ENCODE assay signal across 13 cellular contexts in genomic region chr10:75887981-75888380, GRCh38.
DNase-seq lines count a peak whose midpoint lies in the region; ATAC-seq and TF ChIP-seq lines count a peak whose summit lies in the region.
"Had no signal": no experiment of that assay in that cellular context is flagged by ENCODE, and none has a peak within 500 bp of the region (broad histone marks: within the 10 kb centered on the region; RNA-seq: fewer than 3 reads in every experiment).

No MANE protein-coding gene starts in this region.

- in situ Hi-C loops in gastrocnemius medialis (cut with MboI; ENCODE audit: low sequenced_read_pairs in 4 of 4), result no loop called here

- H3K4me3 ChIP-seq in endocrine pancreas (ENCODE audit: control insufficient read depth, insufficient read depth, low read length), result peak overlapping the region; percentile 16
- no peak overlapping the region for H3K4me3 ChIP-seq in gastrocnemius medialis
- H3K4me3 ChIP-seq: BLaER1 treated with 17β-estradiol and CSF1 and Interleukin-3, amounts not matched to agents 10 nM and 100 nM; HAP-1 had no signal

- H3K9ac ChIP-seq in endocrine pancreas (ENCODE audit: control insufficient read depth, insufficient read depth, low read length), result no peak overlapping the region
- H3K9ac ChIP-seq: BLaER1 treated with 17β-estradiol and CSF1 and Interleukin-3, amounts not matched to agents 10 nM and 100 nM had no signal

- H3K9me3 Mint-ChIP-seq in osteocyte (ENCODE audit: unreplicated experiment), result no peaks in the 10 kb centered on the region

- TF ChIP-seq POLR2A in gastrocnemius medialis (IDR thresholded peaks at IDR 0.05), result no peak

- H3K27ac Mint-ChIP-seq in osteocyte (ENCODE audit: unreplicated experiment), result no peak overlapping the region
- H3K27ac Mint-ChIP-seq: CD4-positive, CD25-positive, alpha-beta regulatory T cell had no signal

- no peaks in the 10 kb centered on the region for H3K4me1 Mint-ChIP-seq in osteocyte (ENCODE audit: unreplicated experiment)
- H3K4me1 Mint-ChIP-seq: CD4-positive, CD25-positive, alpha-beta regulatory T cell had no signal

- no peak overlapping the region for H3K27ac ChIP-seq in gastrocnemius medialis
- H3K27ac ChIP-seq: BLaER1 treated with 17β-estradiol and CSF1 and Interleukin-3, amounts not matched to agents 10 nM and 100 nM had no signal

- H3K27me3 Mint-ChIP-seq in osteocyte (ENCODE audit: unreplicated experiment), result peaks cover 31% of the 10 kb centered on the region

- intact Hi-C loops in gastrocnemius medialis (cut with DNase I; ENCODE audit: low total_unique reads), result no loop called here

- H3K36me3 ChIP-seq in endocrine pancreas (ENCODE audit: control insufficient read depth, insufficient read depth, low read length), result no peaks in the 10 kb centered on the region
- H3K36me3 ChIP-seq in gastrocnemius medialis, result no peaks in the 10 kb centered on the region
- H3K36me3 ChIP-seq: BLaER1 treated with 17β-estradiol and CSF1 and Interleukin-3, amounts not matched to agents 10 nM and 100 nM; HAP-1 had no signal

- no peak overlapping the region for H3K4me3 Mint-ChIP-seq in osteocyte (ENCODE audit: unreplicated experiment)
- H3K4me3 Mint-ChIP-seq: CD4-positive, CD25-positive, alpha-beta regulatory T cell had no signal

- no peaks in the 10 kb centered on the region for H3K36me3 Mint-ChIP-seq in osteocyte (ENCODE audit: unreplicated experiment)
- H3K36me3 Mint-ChIP-seq: CD4-positive, CD25-positive, alpha-beta regulatory T cell had no signal

- DNase-seq in NCI-H2171 treated with DMSO at 0.1 percent for 48 hours (lab: John Stamatoyannopoulos, UW), result peak; percentile 32
- no peak for DNase-seq in NCI-H2171 (lab: John Stamatoyannopoulos, UW)
- DNase-seq in NCI-H146 treated with DMSO at 0.1 percent for 48 hours (lab: John Stamatoyannopoulos, UW; ENCODE audit: unreplicated experiment), result peak; percentile 53
- peak; percentile 17 for DNase-seq in osteocyte (ENCODE audit: extremely low spot score, unreplicated experiment)
- DNase-seq in amniotic stem cell (lab: John Stamatoyannopoulos, UW), result no peak
- no peak for DNase-seq in gastrocnemius medialis
- DNase-seq: ACHN; CD4-positive, CD25-positive, alpha-beta regulatory T cell; DMS53; GF-D8 had no signal

- peaks cover 7% of the 10 kb centered on the region for H3K4me1 ChIP-seq in endocrine pancreas (ENCODE audit: control insufficient read depth, insufficient read depth, low read length)
- H3K4me1 ChIP-seq in gastrocnemius medialis, result no peaks in the 10 kb centered on the region
- H3K4me1 ChIP-seq: BLaER1 treated with 17β-estradiol and CSF1 and Interleukin-3, amounts not matched to agents 10 nM and 100 nM; HAP-1 had no signal

- H3K27me3 ChIP-seq in endocrine pancreas (ENCODE audit: control insufficient read depth, insufficient read depth, low read length), result no peaks in the 10 kb centered on the region
- no peaks in the 10 kb centered on the region for H3K27me3 ChIP-seq in gastrocnemius medialis
- H3K27me3 ChIP-seq: BLaER1 treated with 17β-estradiol and CSF1 and Interleukin-3, amounts not matched to agents 10 nM and 100 nM had no signal

- ATAC-seq in gastrocnemius medialis, result no peak

- no peak for TF ChIP-seq CTCF in osteocyte (IDR thresholded peaks at IDR 0.05)
- no peak for TF ChIP-seq CTCF in gastrocnemius medialis (IDR thresholded peaks at IDR 0.05 in 4 of 5, conservative IDR thresholded peaks at IDR 0.05 in 1 of 5)

- H3K9me3 ChIP-seq in endocrine pancreas (ENCODE audit: control insufficient read depth, low read length) (no peaks in the 10 kb centered on the region), gastrocnemius medialis (no peaks in the 10 kb centered on the region)
- H3K9me3 ChIP-seq: BLaER1 treated with 17β-estradiol and CSF1 and Interleukin-3, amounts not matched to agents 10 nM and 100 nM; HAP-1 had no signal

Comparison
In these comparisons a context has a peak if more than half of its experiments do, and no peak if none do; other contexts are left out.
1. DNase-seq: peak in NCI-H2171 treated with DMSO at 0.1 percent for 48 hours (single experiment), NCI-H146 treated with DMSO at 0.1 percent for 48 hours (single experiment) and osteocyte (single experiment); none in NCI-H2171 (single experiment), amniotic stem cell (single experiment) and gastrocnemius medialis (0 of 2).